In genomic region chr3:197775317-197775716, GRCh38 we compare ENCODE assay signal across 2 cellular contexts.
TF ChIP-seq lines count a peak whose summit lies in the region.

No MANE protein-coding gene starts in this region.

TF ChIP-seq in WTC11, 78 proteins besides CTCF, POLR2A, EP300 and RAD21:
- TF ChIP-seq PRDM15 (CRISPR knock-in tag; IDR thresholded peaks at IDR 0.05) = peak; percentile 28; the same call in 1 of the 2 replicates
- no peak for TF ChIP-seq EMX1 (CRISPR knock-in tag; IDR thresholded peaks at IDR 0.05)
- no peak for TF ChIP-seq ATF3 (CRISPR knock-in tag; conservative IDR thresholded peaks at IDR 0.05)

TF ChIP-seq in HepG2, 621 proteins besides CTCF, POLR2A, EP300 and RAD21:
- TF ChIP-seq, protein P1, sequence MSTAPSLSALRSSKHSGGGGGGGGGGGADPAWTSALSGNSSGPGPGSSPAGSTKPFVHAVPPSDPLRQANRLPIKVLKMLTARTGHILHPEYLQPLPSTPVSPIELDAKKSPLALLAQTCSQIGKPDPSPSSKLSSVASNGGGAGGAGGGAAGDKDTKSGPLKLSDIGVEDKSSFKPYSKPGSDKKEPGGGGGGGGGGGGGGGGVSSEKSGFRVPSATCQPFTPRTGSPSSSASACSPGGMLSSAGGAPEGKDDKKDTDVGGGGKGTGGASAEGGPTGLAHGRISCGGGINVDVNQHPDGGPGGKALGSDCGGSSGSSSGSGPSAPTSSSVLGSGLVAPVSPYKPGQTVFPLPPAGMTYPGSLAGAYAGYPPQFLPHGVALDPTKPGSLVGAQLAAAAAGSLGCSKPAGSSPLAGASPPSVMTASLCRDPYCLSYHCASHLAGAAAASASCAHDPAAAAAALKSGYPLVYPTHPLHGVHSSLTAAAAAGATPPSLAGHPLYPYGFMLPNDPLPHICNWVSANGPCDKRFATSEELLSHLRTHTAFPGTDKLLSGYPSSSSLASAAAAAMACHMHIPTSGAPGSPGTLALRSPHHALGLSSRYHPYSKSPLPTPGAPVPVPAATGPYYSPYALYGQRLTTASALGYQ (CRISPR knock-in tag; IDR thresholded peaks at IDR 0.05) = no peak
- TF ChIP-seq ZFAT (CRISPR knock-in tag; conservative IDR thresholded peaks at IDR 0.05) (no peak), HMGA1 (CRISPR knock-in tag; conservative IDR thresholded peaks at IDR 0.05) (no peak), ZNF160 (CRISPR knock-in tag; IDR thresholded peaks at IDR 0.05) (no peak), ETV6 (CRISPR knock-in tag; conservative IDR thresholded peaks at IDR 0.05) (no peak), ZNF225 (CRISPR knock-in tag; IDR thresholded peaks at IDR 0.05) (no peak), CSRNP2 (CRISPR knock-in tag; conservative IDR thresholded peaks at IDR 0.05; ENCODE audit: low read depth) (no peak), MTF1 (CRISPR knock-in tag; IDR thresholded peaks at IDR 0.05) (no peak), SAP130 (CRISPR knock-in tag; IDR thresholded peaks at IDR 0.05; ENCODE audit: low read depth) (no peak), HOXD1 (CRISPR knock-in tag; IDR thresholded peaks at IDR 0.05) (no peak), HNF4A (CRISPR knock-in tag; IDR thresholded peaks at IDR 0.05) (no peak)
- TF ChIP-seq, protein P2, sequence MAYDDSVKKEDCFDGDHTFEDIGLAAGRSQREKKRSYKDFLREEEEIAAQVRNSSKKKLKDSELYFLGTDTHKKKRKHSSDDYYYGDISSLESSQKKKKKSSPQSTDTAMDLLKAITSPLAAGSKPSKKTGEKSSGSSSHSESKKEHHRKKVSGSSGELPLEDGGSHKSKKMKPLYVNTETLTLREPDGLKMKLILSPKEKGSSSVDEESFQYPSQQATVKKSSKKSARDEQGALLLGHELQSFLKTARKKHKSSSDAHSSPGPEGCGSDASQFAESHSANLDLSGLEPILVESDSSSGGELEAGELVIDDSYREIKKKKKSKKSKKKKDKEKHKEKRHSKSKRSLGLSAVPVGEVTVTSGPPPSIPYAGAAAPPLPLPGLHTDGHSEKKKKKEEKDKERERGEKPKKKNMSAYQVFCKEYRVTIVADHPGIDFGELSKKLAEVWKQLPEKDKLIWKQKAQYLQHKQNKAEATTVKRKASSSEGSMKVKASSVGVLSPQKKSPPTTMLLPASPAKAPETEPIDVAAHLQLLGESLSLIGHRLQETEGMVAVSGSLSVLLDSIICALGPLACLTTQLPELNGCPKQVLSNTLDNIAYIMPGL (CRISPR knock-in tag; IDR thresholded peaks at IDR 0.05; ENCODE audit: borderline replicate concordance in 1 of 2, low read depth in 1 of 2) = no peak
